In the genomic region with DNA sequence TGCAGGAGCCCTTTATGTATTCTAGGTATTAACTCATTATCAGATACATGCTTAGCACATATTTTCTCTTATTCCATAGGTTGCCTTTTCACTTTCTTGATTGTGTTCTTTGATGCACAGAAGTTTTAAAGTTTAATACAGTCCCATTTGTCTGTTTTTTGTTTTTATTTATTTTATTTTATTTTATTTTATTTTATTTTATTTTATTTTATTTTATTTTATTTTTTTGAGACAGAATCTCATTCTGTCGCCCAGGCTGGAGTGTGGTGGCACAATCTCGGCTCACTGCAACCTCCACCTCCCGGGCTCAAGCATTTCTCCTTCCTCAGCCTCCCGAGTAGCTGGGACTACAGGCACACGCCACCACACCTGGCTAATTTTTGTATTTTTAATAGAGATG, we compare ENCODE assay signal across 2 cellular contexts. TPM values are rescaled to one million over a fixed set of nuclear protein-coding genes. Genes with fewer than 3 reads are reported as not detected.
"Had no signal": no experiment of that assay in that cellular context is flagged by ENCODE, and none has a peak within 500 bp of the region (broad histone marks: within the 10 kb centered on the region; RNA-seq: fewer than 3 reads in every experiment).

No MANE protein-coding gene starts in this region.

RNA-seq across cellular contexts. Expression of gene KNL1, which starts 17.1 kb away (rescaled TPM):
- total RNA-seq: ascending aorta, body of pancreas had no signal
